Comparison of ENCODE assay signal across 25 cellular contexts in the genomic region with DNA sequence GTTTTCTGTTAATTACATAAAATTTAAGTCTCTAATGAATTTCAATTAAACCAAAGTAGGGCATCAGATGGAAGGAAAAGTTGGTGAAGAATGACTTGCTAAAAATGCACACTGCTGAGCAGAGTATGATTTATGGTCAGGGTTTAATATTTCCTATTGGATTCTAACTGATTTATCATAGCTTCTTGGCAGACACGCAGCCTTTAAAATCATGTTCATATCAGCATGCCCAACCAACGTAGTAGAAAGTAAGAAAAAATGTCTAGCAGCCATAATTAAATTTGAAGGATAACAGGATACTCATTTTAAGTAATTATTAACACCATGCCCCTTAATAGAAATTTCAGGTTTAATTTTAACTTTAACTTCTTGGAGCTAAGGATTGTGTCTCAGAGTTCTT.
"Had no signal": no experiment of that assay in that cellular context is flagged by ENCODE, and none has a peak within 500 bp of the region (broad histone marks: within the 10 kb centered on the region; RNA-seq: fewer than 3 reads in every experiment).

No MANE protein-coding gene starts in this region.

- H3K4me3 ChIP-seq: breast epithelium, coronary artery, smooth muscle cell, testis had no signal

- H3K27me3 Mint-ChIP-seq: activated CD4-positive, alpha-beta T cell treated with anti-CD3 and anti-CD28 coated beads for 36 hours; activated naive CD8-positive, alpha-beta T cell treated with anti-CD3 and anti-CD28 coated beads for 36 hours; activated T-cell treated with anti-CD3 and anti-CD28 coated beads, Interleukin-2, amount 50 U/mL, for 24 hours; stimulated activated naive B cell treated with anti-CD40 and anti-IgM and Interleukin-4, amounts not matched to agents 10 μg/mL and 1 μg/mL and 100 μg/mL, for 72 hours had no signal

- H3K27ac Mint-ChIP-seq: activated CD4-positive, alpha-beta T cell treated with anti-CD3 and anti-CD28 coated beads for 36 hours; activated naive CD8-positive, alpha-beta T cell treated with anti-CD3 and anti-CD28 coated beads for 36 hours; activated T-cell treated with anti-CD3 and anti-CD28 coated beads, Interleukin-2, amount 50 U/mL, for 24 hours; activated T-helper 2 cell treated with anti-CD3 and anti-CD28 coated beads, Interferon-gamma antibody, Interleukin-2, Interleukin-4, amounts not matched to agents 10 μg/mL and 5 μg/mL and 100 μg/mL, durations not matched to agents 14 hours and 24 hours and 36 hours; stimulated activated naive B cell treated with anti-CD40 and anti-IgM and Interleukin-4, amounts not matched to agents 10 μg/mL and 1 μg/mL and 100 μg/mL, for 72 hours had no signal

- ATAC-seq: activated CD4-positive, alpha-beta T cell treated with anti-CD3 and anti-CD28 coated beads for 36 hours; left ventricle myocardium superior; stimulated activated naive B cell treated with anti-CD40 and anti-IgM and Interleukin-4, amounts not matched to agents 10 μg/mL and 1 μg/mL and 100 μg/mL, for 72 hours had no signal

- H3K4me1 ChIP-seq: breast epithelium, testis had no signal

- H3K4me3 Mint-ChIP-seq: activated CD4-positive, alpha-beta T cell treated with anti-CD3 and anti-CD28 coated beads for 36 hours; activated naive CD8-positive, alpha-beta T cell treated with anti-CD3 and anti-CD28 coated beads for 36 hours; activated T-cell treated with anti-CD3 and anti-CD28 coated beads, Interleukin-2, amount 50 U/mL, for 24 hours; stimulated activated naive B cell treated with anti-CD40 and anti-IgM and Interleukin-4, amounts not matched to agents 10 μg/mL and 1 μg/mL and 100 μg/mL, for 72 hours had no signal

- H3K27me3 ChIP-seq: breast epithelium, testis had no signal

- H3K9me3 ChIP-seq: testis had no signal

- H3K27ac ChIP-seq: breast epithelium, coronary artery, epithelial cell of prostate, testis had no signal

- DNase-seq: activated CD4-positive, alpha-beta T cell treated with anti-CD3 and anti-CD28 coated beads for 36 hours; activated CD4-positive, alpha-beta T cell treated with anti-CD3 and anti-CD28 coated beads, Interleukin-2, amount 50 U/mL, for 4 hours; activated CD8-positive, alpha-beta memory T cell treated with anti-CD3 and anti-CD28 coated beads for 24 hours; activated CD8-positive, alpha-beta memory T cell treated with anti-CD3 and anti-CD28 coated beads, Interleukin-2, amount 50 U/mL, for 4 hours; activated naive CD4-positive, alpha-beta T cell; activated naive CD8-positive, alpha-beta T cell treated with anti-CD3 and anti-CD28 coated beads for 36 hours; activated T-cell treated with anti-CD3 and anti-CD28 coated beads, Interleukin-2, amount 50 U/mL, for 24 hours; amniotic stem cell; foreskin fibroblast; kidney glomerular epithelial cell; left ventricle myocardium superior; mammary epithelial cell; nucleus accumbens; posterior cingulate gyrus; stimulated activated CD4-positive, alpha-beta T cell treated with anti-CD3 and anti-CD28 coated beads, Interleukin-15, amount 100 ng/mL, for 24 hours; stimulated activated CD8-positive, alpha-beta memory T cell treated with anti-CD3 and anti-CD28 coated beads, Interleukin-4, amount 100 ng/mL, for 48 hours; stimulated activated naive B cell treated with anti-CD40 and anti-IgM and Interleukin-4, amounts not matched to agents 10 μg/mL and 1 μg/mL and 100 μg/mL, for 72 hours; T-helper 9 cell; testis; trophoblast cell had no signal

- H3K4me2 ChIP-seq: smooth muscle cell had no signal
